10 cellular contexts compared by ENCODE assay signal in the genomic region with DNA sequence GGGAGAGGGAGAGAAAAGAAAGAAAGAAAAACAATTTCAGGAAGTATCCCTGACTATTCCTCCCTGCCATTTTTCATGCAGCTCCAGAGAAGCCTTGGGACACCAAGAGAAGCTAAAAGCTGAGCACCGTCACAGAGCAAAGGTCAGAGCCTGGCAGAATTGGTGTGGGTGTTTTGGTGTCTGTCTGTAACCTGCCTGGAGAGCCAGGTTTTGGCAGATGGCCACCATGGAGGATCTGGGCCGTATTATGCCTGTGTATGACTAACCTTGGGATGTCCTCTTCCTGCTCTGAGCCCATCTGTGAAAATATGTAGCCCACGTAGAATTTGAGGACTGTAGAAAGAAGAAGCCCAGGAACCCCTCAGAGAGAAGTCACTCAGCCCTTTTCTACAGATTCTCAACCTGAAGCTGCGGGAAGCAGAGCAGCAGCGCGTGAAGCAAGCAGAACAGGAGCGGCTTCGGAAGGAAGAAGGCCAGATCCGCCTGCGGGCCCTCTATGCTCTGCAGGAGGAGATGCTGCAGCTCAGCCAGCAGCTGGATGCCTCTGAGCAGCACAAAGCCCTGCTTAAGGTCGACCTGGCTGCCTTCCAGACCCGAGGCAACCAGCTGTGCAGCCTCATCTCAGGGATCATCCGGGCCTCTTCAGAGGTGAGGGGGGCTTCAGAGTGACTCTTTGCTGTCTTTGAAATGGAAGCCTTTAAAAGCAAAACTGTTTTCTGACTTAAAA. TPM values are rescaled to one million over a fixed set of nuclear protein-coding genes. Genes with fewer than 3 reads are reported as not detected.
A peak's percentile ranks its signal among the peaks of the same experiment; 100 is the strongest.
DNase-seq lines count a peak whose midpoint lies in the region; ATAC-seq and TF ChIP-seq lines count a peak whose summit lies in the region.
"Had no signal": no experiment of that assay in that cellular context is flagged by ENCODE, and none has a peak within 500 bp of the region (broad histone marks: within the 10 kb centered on the region; RNA-seq: fewer than 3 reads in every experiment).

No MANE protein-coding gene starts in this region.

- TF ChIP-seq POLR2A in breast epithelium (IDR thresholded peaks at IDR 0.05) (no peak), thyroid gland (IDR thresholded peaks at IDR 0.05) (no peak), lower leg skin (IDR thresholded peaks at IDR 0.05) (no peak)

- H3K9me3 ChIP-seq in breast epithelium (no peaks in the 10 kb centered on the region), thyroid gland (no peaks in the 10 kb centered on the region)
- H3K9me3 ChIP-seq in CD8-positive, alpha-beta memory T cell (ENCODE audit: low read length): no peaks in the 10 kb centered on the region
- H3K9me3 ChIP-seq: upper lobe of left lung had no signal

- H3K4me1 ChIP-seq in breast epithelium: no peaks in the 10 kb centered on the region
- no peaks in the 10 kb centered on the region for H3K4me1 ChIP-seq in thyroid gland
- no peaks in the 10 kb centered on the region for H3K4me1 ChIP-seq in CD8-positive, alpha-beta memory T cell (ENCODE audit: insufficient read depth, low read length)
- H3K4me1 ChIP-seq: upper lobe of left lung had no signal

- intact Hi-C loops in MCF 10A (cut with micrococcal nuclease) (no loop called here), breast epithelium (cut with DNase I; ENCODE audit: low total_unique reads) (no loop called here), thyroid gland (cut with DNase I) (no loop called here), lower leg skin (cut with DNase I; ENCODE audit: low total_unique reads) (no loop called here)

- DNase-seq in MCF 10A (ENCODE audit: unreplicated experiment): peak; percentile 17
- no peak for DNase-seq in breast epithelium (ENCODE audit: low spot score in 2 of 2)
- DNase-seq in activated naive CD8-positive, alpha-beta T cell treated with anti-CD3 and anti-CD28 coated beads, Interleukin-2, amount 10 ng/mL, durations not matched to agents 7 days and 5 days: no peak
- peak; percentile 34 for DNase-seq in iPS-NIHi7 (ENCODE audit: extremely low spot score)
- DNase-seq in thyroid gland: peak; percentile 12 to 15
- no peak for DNase-seq in NCI-H146 (lab: John Stamatoyannopoulos, UW)
- no peak for DNase-seq in CD8-positive, alpha-beta memory T cell
- no peak for DNase-seq in lower leg skin (ENCODE audit: low spot score in 2 of 2)

- no peak for ATAC-seq in activated naive CD8-positive, alpha-beta T cell treated with anti-CD3 and anti-CD28 coated beads, Interleukin-2, amount 10 ng/mL, durations not matched to agents 7 days and 5 days (ENCODE audit: low read depth)

- POLR2A ChIA-PET in MCF 10A (lab: Yijun Ruan, JAX): no interaction called here
- POLR2A ChIA-PET in activated naive CD8-positive, alpha-beta T cell treated with anti-CD3 and anti-CD28 coated beads, Interleukin-2, amount 10 ng/mL, durations not matched to agents 7 days and 5 days (lab: Charles Lee): no interaction called here
- POLR2A ChIA-PET in CD8-positive, alpha-beta memory T cell (lab: Charles Lee): no interaction called here

- CTCF ChIA-PET in MCF 10A (lab: Yijun Ruan, JAX): interaction anchor here (0.6 kb wide), 1 partner anchor 163 kb away, joined by 3 read pairs; no protein-coding TSS in a partner anchor
- CTCF ChIA-PET in CD8-positive, alpha-beta memory T cell (lab: Charles Lee): interaction anchor here (0.8 kb wide), 1 partner anchor 11 kb away, joined by 3 read pairs; no protein-coding TSS in a partner anchor

- H3K4me3 ChIP-seq in breast epithelium: no peak overlapping the region
- no peak overlapping the region for H3K4me3 ChIP-seq in thyroid gland (replicated peaks in 1 of 3)
- H3K4me3 ChIP-seq in CD8-positive, alpha-beta memory T cell (ENCODE audit: low read length): no peak overlapping the region
- H3K4me3 ChIP-seq in lower leg skin (ENCODE audit: low read depth, poor library complexity, severe bottlenecking): no peak overlapping the region
- H3K4me3 ChIP-seq: upper lobe of left lung had no signal

- peaks cover 4% of the 10 kb centered on the region for H3K4me1 Mint-ChIP-seq in MCF 10A (ENCODE audit: insufficient read depth, unreplicated experiment)
- H3K4me1 Mint-ChIP-seq in activated naive CD8-positive, alpha-beta T cell treated with anti-CD3 and anti-CD28 coated beads, Interleukin-2, amount 10 ng/mL, durations not matched to agents 7 days and 5 days: peaks cover 2% of the 10 kb centered on the region
- no peaks in the 10 kb centered on the region for H3K4me1 Mint-ChIP-seq in CD8-positive, alpha-beta memory T cell

- BruUV-seq in MCF 10A (replicated peaks; lab: Mats Ljungman, UMichigan): no TSS peak

- TF ChIP-seq CTCF in MCF 10A (IDR thresholded peaks at IDR 0.05; ENCODE audit: unreplicated experiment) (no peak), breast epithelium (IDR thresholded peaks at IDR 0.05) (no peak), thyroid gland (IDR thresholded peaks at IDR 0.05) (no peak), lower leg skin (IDR thresholded peaks at IDR 0.05) (no peak)

- no peak overlapping the region for H3K4me3 Mint-ChIP-seq in MCF 10A (ENCODE audit: unreplicated experiment)
- H3K4me3 Mint-ChIP-seq in activated naive CD8-positive, alpha-beta T cell treated with anti-CD3 and anti-CD28 coated beads, Interleukin-2, amount 10 ng/mL, durations not matched to agents 7 days and 5 days: no peak overlapping the region
- H3K4me3 Mint-ChIP-seq in CD8-positive, alpha-beta memory T cell: no peak overlapping the region
- H3K4me3 Mint-ChIP-seq: dendritic cell treated with granulocyte-macrophage colony-stimulating factor and Interleukin-4, amounts not matched to agents 40 ng/mL and 50 ng/mL, for 4 days had no signal

- no peaks in the 10 kb centered on the region for H3K9me3 Mint-ChIP-seq in MCF 10A (ENCODE audit: unreplicated experiment)
- peaks cover 4% of the 10 kb centered on the region for H3K9me3 Mint-ChIP-seq in activated naive CD8-positive, alpha-beta T cell treated with anti-CD3 and anti-CD28 coated beads, Interleukin-2, amount 10 ng/mL, durations not matched to agents 7 days and 5 days
- no peaks in the 10 kb centered on the region for H3K9me3 Mint-ChIP-seq in CD8-positive, alpha-beta memory T cell
- H3K9me3 Mint-ChIP-seq: dendritic cell treated with granulocyte-macrophage colony-stimulating factor and Interleukin-4, amounts not matched to agents 40 ng/mL and 50 ng/mL, for 4 days had no signal

- H3K27ac Mint-ChIP-seq in MCF 10A (ENCODE audit: low read depth, unreplicated experiment): no peak overlapping the region
- H3K27ac Mint-ChIP-seq in activated naive CD8-positive, alpha-beta T cell treated with anti-CD3 and anti-CD28 coated beads, Interleukin-2, amount 10 ng/mL, durations not matched to agents 7 days and 5 days: peak overlapping the region; percentile 15
- peak overlapping the region in 2 of 8 donors; percentile 77 to 81 for H3K27ac Mint-ChIP-seq in CD8-positive, alpha-beta memory T cell

- peaks cover 76% of the 10 kb centered on the region for H3K36me3 Mint-ChIP-seq in MCF 10A (ENCODE audit: insufficient read depth, unreplicated experiment)
- peaks cover 30% of the 10 kb centered on the region for H3K36me3 Mint-ChIP-seq in activated naive CD8-positive, alpha-beta T cell treated with anti-CD3 and anti-CD28 coated beads, Interleukin-2, amount 10 ng/mL, durations not matched to agents 7 days and 5 days
- peaks cover 11 to 83% (median 16%) of the 10 kb centered on the region in 3 donors for H3K36me3 Mint-ChIP-seq in CD8-positive, alpha-beta memory T cell

- 53 to 59% methylated on average over 13 of the region's 13 CpGs for WGBS in thyroid gland, 2 donors
- 49 to 51% methylated on average over 13 of the region's 13 CpGs for WGBS in lower leg skin, 2 donors

- no peaks in the 10 kb centered on the region for H3K27me3 ChIP-seq in breast epithelium
- no peaks in the 10 kb centered on the region for H3K27me3 ChIP-seq in thyroid gland
- no peaks in the 10 kb centered on the region for H3K27me3 ChIP-seq in CD8-positive, alpha-beta memory T cell (ENCODE audit: insufficient read depth, low read length, poor library complexity, severe bottlenecking)
- H3K27me3 ChIP-seq: upper lobe of left lung had no signal

- H3K27ac ChIP-seq in breast epithelium (peak overlapping the region in 1 of 2 donors; percentile 17), thyroid gland (no peak overlapping the region)
- no peak overlapping the region for H3K27ac ChIP-seq in CD8-positive, alpha-beta memory T cell (ENCODE audit: low read depth, low read length)

- H3K27me3 Mint-ChIP-seq in MCF 10A (ENCODE audit: insufficient read depth, unreplicated experiment): no peaks in the 10 kb centered on the region
- no peaks in the 10 kb centered on the region for H3K27me3 Mint-ChIP-seq in activated naive CD8-positive, alpha-beta T cell treated with anti-CD3 and anti-CD28 coated beads, Interleukin-2, amount 10 ng/mL, durations not matched to agents 7 days and 5 days
- H3K27me3 Mint-ChIP-seq in CD8-positive, alpha-beta memory T cell: no peaks in the 10 kb centered on the region
- H3K27me3 Mint-ChIP-seq: dendritic cell treated with granulocyte-macrophage colony-stimulating factor and Interleukin-4, amounts not matched to agents 40 ng/mL and 50 ng/mL, for 4 days had no signal

- H3K36me3 ChIP-seq in breast epithelium: no peaks in the 10 kb centered on the region
- peaks cover 36 to 63% of the 10 kb centered on the region in 2 donors for H3K36me3 ChIP-seq in thyroid gland
- peaks cover 41% of the 10 kb centered on the region for H3K36me3 ChIP-seq in CD8-positive, alpha-beta memory T cell (ENCODE audit: insufficient read depth, low read length)

RNA-seq across cellular contexts. Expression of gene GLE1, which starts 18.8 kb away (rescaled TPM):
- total RNA-seq in MCF 10A (2022): 34.1 TPM in 2 replicates
- 10 to 100 TPM; 22.9 to 31.9 (median 26.7) TPM for total RNA-seq in breast epithelium
- 10 to 100 TPM; 39.3 to 41.6 TPM for total RNA-seq in activated naive CD8-positive, alpha-beta T cell treated with anti-CD3 and anti-CD28 coated beads, Interleukin-2, amount 10 ng/mL, durations not matched to agents 7 days and 5 days
- total RNA-seq in thyroid gland: 10 to 100 TPM; 24.1 to 30.3 (median 25.5) TPM
- total RNA-seq in CD8-positive, alpha-beta memory T cell: 10 to 100 TPM; 48.7 to 51.9 TPM
- 35.1 TPM for polyA plus RNA-seq in CD8-positive, alpha-beta memory T cell
- 10 to 100 TPM; 28.6 to 44.3 (median 30.8) TPM for total RNA-seq in lower leg skin

RNA-seq across cellular contexts. Expression of gene SPTAN1, which starts 29.0 kb away (rescaled TPM):
- total RNA-seq in MCF 10A (2022): 254 and 280 TPM in 2 replicates
- 100 to 1,000 TPM; 217 to 264 (median 254) TPM for total RNA-seq in breast epithelium
- 100 to 1,000 TPM; 355 to 358 TPM for total RNA-seq in activated naive CD8-positive, alpha-beta T cell treated with anti-CD3 and anti-CD28 coated beads, Interleukin-2, amount 10 ng/mL, durations not matched to agents 7 days and 5 days
- total RNA-seq in thyroid gland: 100 to 1,000 TPM; 189 to 307 (median 278) TPM
- total RNA-seq in CD8-positive, alpha-beta memory T cell: 100 to 1,000 TPM; 195 to 203 TPM
- polyA plus RNA-seq in CD8-positive, alpha-beta memory T cell: 132 TPM
- total RNA-seq in lower leg skin: 100 to 1,000 TPM; 223 to 331 (median 293) TPM

Comparison
In these comparisons a context has a peak if more than half of its experiments do, and no peak if none do; other contexts are left out.
1. DNase-seq: peak in MCF 10A (single experiment), iPS-NIHi7 (single experiment) and thyroid gland (2 of 2); none in breast epithelium (0 of 2), activated naive CD8-positive, alpha-beta T cell treated with anti-CD3 and anti-CD28 coated beads, Interleukin-2, amount 10 ng/mL, durations not matched to agents 7 days and 5 days (single experiment), NCI-H146 (single experiment), CD8-positive, alpha-beta memory T cell (0 of 5) and lower leg skin (0 of 2).